ENCODE assay signal across 8 cellular contexts in genomic region chr17:28811594-28812135, GRCh38. TPM values are rescaled to one million over a fixed set of nuclear protein-coding genes. Genes with fewer than 3 reads are reported as not detected.
DNase-seq lines count a peak whose midpoint lies in the region; ATAC-seq and TF ChIP-seq lines count a peak whose summit lies in the region.

No MANE protein-coding gene starts in this region.

- H3K9me3 Mint-ChIP-seq in stimulated activated effector memory CD8-positive, alpha-beta T cell treated with anti-CD3 and anti-CD28 coated beads, Interleukin-12 subunit alpha, Interleukin-12 subunit beta, amount 100 ng/mL, for 72 hours, result no peaks in the 10 kb centered on the region

- no peaks in the 10 kb centered on the region for H3K9me3 ChIP-seq in cardiac muscle cell (ENCODE audit: low read depth)

- peaks cover 30% of the 10 kb centered on the region for H3K4me1 Mint-ChIP-seq in stimulated activated effector memory CD8-positive, alpha-beta T cell treated with anti-CD3 and anti-CD28 coated beads, Interleukin-12 subunit alpha, Interleukin-12 subunit beta, amount 100 ng/mL, for 72 hours

- peak overlapping the region; percentile 67 for H3K27ac ChIP-seq in cardiac muscle cell

- TF ChIP-seq CTCF in cardiac muscle cell (IDR thresholded peaks at IDR 0.05; ENCODE audit: low read depth, low read length), result no peak

- intact Hi-C loops in cardiac septum (cut with DNase I), result no loop called here

- H3K27ac Mint-ChIP-seq in stimulated activated effector memory CD8-positive, alpha-beta T cell treated with anti-CD3 and anti-CD28 coated beads, Interleukin-12 subunit alpha, Interleukin-12 subunit beta, amount 100 ng/mL, for 72 hours, result peak overlapping the region; percentile 82

- peaks cover 7% of the 10 kb centered on the region for H3K36me3 Mint-ChIP-seq in stimulated activated effector memory CD8-positive, alpha-beta T cell treated with anti-CD3 and anti-CD28 coated beads, Interleukin-12 subunit alpha, Interleukin-12 subunit beta, amount 100 ng/mL, for 72 hours

- no peak for ATAC-seq in stimulated activated effector memory CD8-positive, alpha-beta T cell treated with anti-CD3 and anti-CD28 coated beads, Interleukin-12 subunit alpha, Interleukin-12 subunit beta, amount 100 ng/mL, for 72 hours
- ATAC-seq in HG03460 (IDR thresholded peaks at IDR 0.05; ENCODE audit: unreplicated experiment), result no peak

- H3K27me3 ChIP-seq in cardiac muscle cell, result no peaks in the 10 kb centered on the region

- H3K4me3 ChIP-seq in cardiac muscle cell, result peak overlapping the region; percentile 52

- H3K4me1 ChIP-seq in cardiac muscle cell (ENCODE audit: low read depth), result peaks cover 10% of the 10 kb centered on the region

- DNase-seq in cardiac muscle cell (ENCODE audit: low read depth in 1 of 2, low spot score in 1 of 2), result peak in 1 of 2 donors; percentile 10
- no peak for DNase-seq in cardiac septum (ENCODE audit: low spot score)
- DNase-seq in NCI-H1105 (lab: John Stamatoyannopoulos, UW), result peak; percentile 11
- peak; percentile 39 for DNase-seq in amniotic epithelial cell (ENCODE audit: low read depth)
- peak; percentile 54 for DNase-seq in iris pigment epithelial cell (ENCODE audit: low read depth)
- no peak for DNase-seq in stimulated activated effector memory CD8-positive, alpha-beta T cell treated with anti-CD3 and anti-CD28 coated beads, Interleukin-12 subunit alpha, Interleukin-12 subunit beta, amount 100 ng/mL, for 72 hours (ENCODE audit: low spot score in 2 of 2)
- DNase-seq in HPDE6-E6E7 (ENCODE audit: extremely low spot score), result no peak

- H3K36me3 ChIP-seq in cardiac muscle cell, result no peaks in the 10 kb centered on the region

- peak overlapping the region; percentile 81 for H3K4me3 Mint-ChIP-seq in stimulated activated effector memory CD8-positive, alpha-beta T cell treated with anti-CD3 and anti-CD28 coated beads, Interleukin-12 subunit alpha, Interleukin-12 subunit beta, amount 100 ng/mL, for 72 hours

RNA-seq across cellular contexts. Expression of gene FAM222B, which starts 30.9 kb away (rescaled TPM):
- total RNA-seq in cardiac muscle cell (19.4 and 25.5 TPM in 2 replicates), cardiac septum (18.6 TPM)
- 30.3 and 34.1 TPM in 2 replicates for polyA plus RNA-seq in cardiac muscle cell

RNA-seq across cellular contexts. Expression of gene ERAL1, which starts 43.2 kb away (rescaled TPM):
- total RNA-seq in cardiac muscle cell (32.3 and 44.3 TPM in 2 replicates), cardiac septum (31.3 TPM)
- polyA plus RNA-seq in cardiac muscle cell, result 75.2 and 77.1 TPM in 2 replicates

Comparison
In these comparisons a context has a peak if more than half of its experiments do, and no peak if none do; other contexts are left out.
1. DNase-seq: peak in NCI-H1105 (single experiment), amniotic epithelial cell (single experiment) and iris pigment epithelial cell (single experiment); none in cardiac septum (single experiment), stimulated activated effector memory CD8-positive, alpha-beta T cell treated with anti-CD3 and anti-CD28 coated beads, Interleukin-12 subunit alpha, Interleukin-12 subunit beta, amount 100 ng/mL, for 72 hours (0 of 2) and HPDE6-E6E7 (single experiment).